Comparison of ENCODE assay signal across 18 cellular contexts in the genomic region with DNA sequence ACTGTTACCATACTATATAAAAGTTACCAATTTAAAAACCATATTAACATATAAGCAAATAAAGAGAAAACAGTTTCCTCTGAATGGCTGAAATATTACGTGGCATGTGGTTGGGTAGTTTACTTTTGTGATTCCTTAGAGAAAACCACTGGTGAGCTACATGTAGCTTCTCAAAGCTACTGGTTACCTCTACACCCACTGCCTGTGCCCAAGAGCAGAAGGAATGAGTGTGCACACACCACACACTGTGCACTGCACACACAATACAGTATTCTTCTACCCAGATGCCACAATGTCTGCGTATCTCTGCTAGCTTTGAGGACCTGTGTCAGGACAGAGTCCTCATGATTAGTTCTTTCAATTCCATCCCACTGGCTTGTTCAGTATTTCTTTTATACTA. TPM values are rescaled to one million over a fixed set of nuclear protein-coding genes. Genes with fewer than 3 reads are reported as not detected.
DNase-seq lines count a peak whose midpoint lies in the region; ATAC-seq, FAIRE-seq and TF ChIP-seq lines count a peak whose summit lies in the region.
"Had no signal": no experiment of that assay in that cellular context is flagged by ENCODE, and none has a peak within 500 bp of the region (broad histone marks: within the 10 kb centered on the region; RNA-seq: fewer than 3 reads in every experiment).

No MANE protein-coding gene starts in this region.

- H3K4me3 Mint-ChIP-seq in activated T-cell treated with anti-CD3 and anti-CD28 coated beads, Interleukin-2, amount 50 U/mL, for 72 hours: peak overlapping the region in 1 of 2 donors; percentile 13
- peak overlapping the region; percentile 61 to 96 (median 70) for H3K4me3 Mint-ChIP-seq in immature natural killer cell

- H3K4me1 ChIP-seq in kidney (ENCODE audit: control insufficient read depth in 1 of 2, insufficient read depth in 1 of 2, low read depth in 1 of 2, low read length in 2 of 2): peaks cover 0 to 2% of the 10 kb centered on the region in 2 donors
- H3K4me1 ChIP-seq: body of pancreas had no signal

- no peaks in the 10 kb centered on the region for H3K27me3 Mint-ChIP-seq in activated T-cell treated with anti-CD3 and anti-CD28 coated beads, Interleukin-2, amount 50 U/mL, for 72 hours (ENCODE audit: low read depth)
- H3K27me3 Mint-ChIP-seq in immature natural killer cell (ENCODE audit: low read depth in 3 of 3): peaks cover 5 to 26% (median 21%) of the 10 kb centered on the region in 3 donors

- no peak for TF ChIP-seq POLR2A in GM12891 (IDR thresholded peaks at IDR 0.05; ENCODE audit: low read depth, low read length)

- no peaks in the 10 kb centered on the region for H3K9me3 Mint-ChIP-seq in activated T-cell treated with anti-CD3 and anti-CD28 coated beads, Interleukin-2, amount 50 U/mL, for 72 hours
- H3K9me3 Mint-ChIP-seq in immature natural killer cell: no peaks in the 10 kb centered on the region

- TF ChIP-seq CTCF in kidney (IDR thresholded peaks at IDR 0.05; ENCODE audit: borderline replicate concordance, extremely low read depth, insufficient read depth): no peak

- FAIRE-seq in kidney (lab: Jason Lieb, UNC) (no peak), GM12891 (lab: Jason Lieb, UNC) (no peak)
- FAIRE-seq: H54, RCC 7860, TTC549 had no signal

- H3K9ac ChIP-seq in kidney (ENCODE audit: low read length in 2 of 2): no peak overlapping the region
- H3K9ac ChIP-seq: BLaER1 had no signal

- H3K27ac Mint-ChIP-seq in activated T-cell treated with anti-CD3 and anti-CD28 coated beads, Interleukin-2, amount 50 U/mL, for 72 hours: no peak overlapping the region
- peak overlapping the region; percentile 98 to 100 (median 99) for H3K27ac Mint-ChIP-seq in immature natural killer cell

- no peak for DNase-seq in activated CD4-positive, CD25-positive, alpha-beta regulatory T cell treated with anti-CD3 and anti-CD28 coated beads, Interleukin-2, amount 50 U/mL, for 72 hours
- peak; percentile 50 for DNase-seq in ELR (ENCODE audit: low read depth)
- peak; percentile 61 to 67 for DNase-seq in activated T-cell treated with anti-CD3 and anti-CD28 coated beads, Interleukin-2, amount 50 U/mL, for 72 hours
- DNase-seq in immature natural killer cell: peak in 1 of 3 donors; percentile 19
- no peak for DNase-seq in kidney
- no peak for DNase-seq in GM12891 (ENCODE audit: insufficient read length, low spot score)
- DNase-seq: body of pancreas, Karpas-422, NCI-H1105 treated with DMSO at 0.1 percent for 48 hours had no signal

- H3K36me3 Mint-ChIP-seq in activated T-cell treated with anti-CD3 and anti-CD28 coated beads, Interleukin-2, amount 50 U/mL, for 72 hours (ENCODE audit: insufficient read depth in 2 of 2): peaks cover 14 to 41% of the 10 kb centered on the region in 2 donors
- peaks cover 31 to 52% (median 37%) of the 10 kb centered on the region in 3 donors for H3K36me3 Mint-ChIP-seq in immature natural killer cell

- intact Hi-C loops in kidney (cut with DNase I): no loop called here

- no peaks in the 10 kb centered on the region for H3K9me3 ChIP-seq in kidney (ENCODE audit: control insufficient read depth in 1 of 2, low read length in 2 of 2)
- H3K9me3 ChIP-seq: BLaER1, body of pancreas, tibial nerve had no signal

- H3K36me3 ChIP-seq in kidney (ENCODE audit: control insufficient read depth in 1 of 2, insufficient read depth in 2 of 2, low read length in 2 of 2): peaks cover 33 to 36% of the 10 kb centered on the region in 2 donors

- peak; percentile 38 to 75 for ATAC-seq in activated CD4-positive, CD25-positive, alpha-beta regulatory T cell treated with anti-CD3 and anti-CD28 coated beads, Interleukin-2, amount 50 U/mL, for 24 hours
- ATAC-seq in activated T-cell treated with anti-CD3 and anti-CD28 coated beads, Interleukin-2, amount 50 U/mL, for 72 hours (replicated peaks in 1 of 2): peak; percentile 76 to 78
- ATAC-seq in GM19455 (IDR thresholded peaks at IDR 0.05; ENCODE audit: unreplicated experiment): no peak
- ATAC-seq: body of pancreas had no signal

- H3K4me1 Mint-ChIP-seq in activated T-cell treated with anti-CD3 and anti-CD28 coated beads, Interleukin-2, amount 50 U/mL, for 72 hours (ENCODE audit: low read depth): peaks cover 67% of the 10 kb centered on the region
- H3K4me1 Mint-ChIP-seq in immature natural killer cell: peaks cover 94 to 100% of the 10 kb centered on the region in 2 donors

- no peak overlapping the region for H3K4me3 ChIP-seq in kidney (ENCODE audit: low read length in 2 of 2)
- H3K4me3 ChIP-seq: BLaER1, body of pancreas, tibial nerve had no signal

- no peak overlapping the region for H3K27ac ChIP-seq in kidney (ENCODE audit: low read depth in 2 of 2, low read length in 2 of 2)
- H3K27ac ChIP-seq: 22Rv1, BLaER1, body of pancreas, epithelial cell of prostate had no signal

TF ChIP-seq in GM12891, 5 proteins besides CTCF, POLR2A, EP300 and RAD21:
- no peak for TF ChIP-seq SPI1 (IDR thresholded peaks at IDR 0.05; ENCODE audit: low read depth, low read length)
- TF ChIP-seq POLR2AphosphoS5 (IDR thresholded peaks at IDR 0.05; ENCODE audit: low read depth, low read length): no peak
- TF ChIP-seq POU2F2 (IDR thresholded peaks at IDR 0.05; ENCODE audit: low read depth, low read length): no peak
- no peak for TF ChIP-seq TAF1 (IDR thresholded peaks at IDR 0.05; ENCODE audit: low read depth, low read length)
- TF ChIP-seq PAX5 (IDR thresholded peaks at IDR 0.05; ENCODE audit: insufficient read depth, low read length, severe bottlenecking): no peak

RNA-seq across cellular contexts. Expression of a gene that starts 25.5 kb away (rescaled TPM):
- 1 to 10 TPM; 2.5 to 4.4 TPM for total RNA-seq in activated T-cell treated with anti-CD3 and anti-CD28 coated beads, Interleukin-2, amount 50 U/mL, for 72 hours
- polyA plus RNA-seq in immature natural killer cell (100 to 1,000 TPM in 2 of 3 donors, 10 to 100 TPM in 1; 72.9 to 100 (median 100) TPM), kidney (ENCODE audit: insufficient read depth, low read depth, low replicate concordance) (2.2 TPM)
- 6.1 TPM for total RNA-seq in kidney
- polyA plus RNA-seq in GM12891 (2012; ENCODE audit: low read depth, missing spikeins): 0.44 TPM

Comparison
In these comparisons a context has a peak if more than half of its experiments do, and no peak if none do; other contexts are left out.
1. DNase-seq: peak in ELR (single experiment) and activated T-cell treated with anti-CD3 and anti-CD28 coated beads, Interleukin-2, amount 50 U/mL, for 72 hours (2 of 2); none in activated CD4-positive, CD25-positive, alpha-beta regulatory T cell treated with anti-CD3 and anti-CD28 coated beads, Interleukin-2, amount 50 U/mL, for 72 hours (single experiment), kidney (single experiment) and GM12891 (single experiment).